8 cellular contexts compared by ENCODE assay signal in the genomic region with DNA sequence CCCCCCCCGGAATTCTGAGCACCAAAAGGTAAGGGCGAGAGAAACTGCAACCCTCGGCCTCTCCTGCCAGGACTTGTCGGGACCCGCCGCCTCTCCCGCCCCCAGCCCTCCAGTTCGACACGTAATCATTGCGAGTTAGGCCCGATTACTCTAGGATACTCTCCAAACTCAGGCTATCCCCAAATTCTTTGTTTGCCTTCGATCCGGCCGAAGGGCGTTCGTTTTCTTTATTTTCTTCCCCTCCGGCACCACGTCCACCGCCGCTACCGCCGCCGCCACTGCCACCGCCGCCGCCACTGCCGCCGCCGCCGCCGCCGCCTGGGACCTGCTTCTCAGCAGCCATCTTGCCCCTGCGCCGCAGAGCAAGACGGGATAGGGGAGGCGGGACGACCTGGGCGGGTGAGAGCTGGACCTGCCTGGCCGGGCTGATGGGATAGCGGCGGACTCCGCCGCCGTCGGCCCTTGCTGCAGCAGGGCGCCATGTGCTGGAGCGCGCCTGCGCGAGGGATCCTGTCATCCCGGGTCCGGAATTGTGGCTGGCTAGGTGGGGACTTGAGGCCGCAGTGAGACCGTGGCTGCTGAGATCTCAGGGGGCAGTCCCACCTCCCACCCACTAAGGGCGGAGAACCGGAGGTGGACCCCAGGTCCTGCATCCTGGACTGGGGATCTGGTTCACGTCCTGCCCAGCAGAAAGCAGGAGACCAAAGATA. TPM values are rescaled to one million over a fixed set of nuclear protein-coding genes. Genes with fewer than 3 reads are reported as not detected.
DNase-seq lines count a peak whose midpoint lies in the region; ATAC-seq and TF ChIP-seq lines count a peak whose summit lies in the region.

Gene SRP68, minus strand, starts transcription at position 369 of the 710 bp plus-strand sequence. Its CDS starts 26 bp downstream, at position 343.

- peak within 1 kb of the TSS; percentile 20; the same call in 1 of the 2 replicates for H2AFZ ChIP-seq in OCI-LY1 (ENCODE audit: low read length)

- H3K27ac ChIP-seq in HUES6 (ENCODE audit: low read depth, low read length) (peak within 1 kb of the TSS; percentile 74; the same call in 1 of the 2 replicates), OCI-LY1 (ENCODE audit: low read depth, low read length, poor library complexity, severe bottlenecking) (peak within 1 kb of the TSS; percentile 59)

- H3K27me3 ChIP-seq in HUES6 (ENCODE audit: control insufficient read depth, insufficient read depth, low read length) = peaks cover 44% of the 10 kb centered on the region
- H3K27me3 ChIP-seq in OCI-LY1 (ENCODE audit: insufficient read depth, low read length) = peaks cover 3% of the 10 kb centered on the region; the same call in 1 of the 2 replicates

- H3K9me3 ChIP-seq in HUES6 (ENCODE audit: control insufficient read depth, insufficient read depth, low read depth, low read length) = no peaks in the 10 kb centered on the region
- H3K9me3 ChIP-seq in OCI-LY1 (ENCODE audit: low read length) = no peaks in the 10 kb centered on the region

- H4K20me1 ChIP-seq in OCI-LY1 (ENCODE audit: insufficient read depth, low read length) = no peaks in the 10 kb centered on the region

- peaks cover 8% of the 10 kb centered on the region; the same call in 1 of the 2 replicates for H3K79me2 ChIP-seq in OCI-LY1 (ENCODE audit: insufficient read depth, low read length)

- H3K9me3 Mint-ChIP-seq in endothelial cell (ENCODE audit: unreplicated experiment) = no peaks in the 10 kb centered on the region

- peak within 1 kb of the TSS; percentile 88 for H3K4me2 ChIP-seq in OCI-LY1 (ENCODE audit: low read length)

- DNase-seq in COLO668 (lab: John Stamatoyannopoulos, UW; ENCODE audit: unreplicated experiment) = peak; percentile 87
- peak; percentile 90 for DNase-seq in activated CD8-positive, alpha-beta memory T cell treated with anti-CD3 and anti-CD28 coated beads, Interleukin-2, amount 50 U/mL, for 48 hours
- peak; percentile 91 for DNase-seq in endothelial cell (ENCODE audit: low spot score)
- peak; percentile 95 for DNase-seq in midbrain (lab: John Stamatoyannopoulos, UW)
- peak; percentile 81 to 84 for DNase-seq in stimulated activated CD8-positive, alpha-beta memory T cell treated with anti-CD3 and anti-CD28 coated beads, Interleukin-15, amount 100 ng/mL, for 48 hours (ENCODE audit: low read depth in 2 of 2)

- no peak for TF ChIP-seq CTCF in OCI-LY1 (IDR thresholded peaks at IDR 0.05; ENCODE audit: low read length)
- TF ChIP-seq CTCF in endothelial cell (IDR thresholded peaks at IDR 0.05; ENCODE audit: unreplicated experiment) = no peak

- peaks cover 25% of the 10 kb centered on the region for H3K27me3 Mint-ChIP-seq in endothelial cell (ENCODE audit: unreplicated experiment)

- H3K36me3 Mint-ChIP-seq in endothelial cell (ENCODE audit: low read depth, unreplicated experiment) = peaks cover 1% of the 10 kb centered on the region

- H3K36me3 ChIP-seq in HUES6 (ENCODE audit: control insufficient read depth, insufficient read depth, low read length) (peaks cover 13% of the 10 kb centered on the region), OCI-LY1 (ENCODE audit: insufficient read depth, low read length) (peaks cover 13% of the 10 kb centered on the region; the same call in 1 of the 2 replicates)

- H3K4me3 ChIP-seq in HUES6 (ENCODE audit: low read depth, low read length) (peak within 1 kb of the TSS; percentile 90), OCI-LY1 (ENCODE audit: low read depth, low read length, poor library complexity, severe bottlenecking) (peak within 1 kb of the TSS; percentile 69)

- peak within 1 kb of the TSS; percentile 87 for H3K9ac ChIP-seq in HUES6 (ENCODE audit: low read length)
- H3K9ac ChIP-seq in OCI-LY1 (ENCODE audit: low read length) = peak within 1 kb of the TSS; percentile 74

- H3K9me2 ChIP-seq in OCI-LY1 (ENCODE audit: low read depth, low read length) = no peaks in the 10 kb centered on the region

- peak within 1 kb of the TSS; percentile 32 for H3K27ac Mint-ChIP-seq in endothelial cell (ENCODE audit: unreplicated experiment)

- peak; percentile 83 for ATAC-seq in GM21367 (IDR thresholded peaks at IDR 0.05; ENCODE audit: unreplicated experiment)

- H3K4me3 Mint-ChIP-seq in endothelial cell (ENCODE audit: unreplicated experiment) = peak within 1 kb of the TSS; percentile 98

- H3K4me1 ChIP-seq in HUES6 (ENCODE audit: control insufficient read depth, insufficient read depth, low read length) (peaks cover 33% of the 10 kb centered on the region), OCI-LY1 (ENCODE audit: insufficient read depth, low read length, severe bottlenecking) (peaks cover 17% of the 10 kb centered on the region)

- peaks cover 19% of the 10 kb centered on the region for H3K4me1 Mint-ChIP-seq in endothelial cell (ENCODE audit: unreplicated experiment)

- no peaks in the 10 kb centered on the region for H3F3A ChIP-seq in OCI-LY1 (ENCODE audit: insufficient read depth, low read length)

RNA-seq across cellular contexts. Expression of gene SRP68, which starts in this region (rescaled TPM):
- 62.6 TPM for total RNA-seq in endothelial cell (ENCODE audit: unreplicated experiment)

Comparison
In these comparisons a context has a peak if more than half of its experiments do, and no peak if none do; other contexts are left out.
1. Peak in every context shown above with its lines: DNase-seq, ATAC-seq, H3K4me3 ChIP-seq and H3K27ac ChIP-seq.